8 cellular contexts compared by ENCODE assay signal in genomic region chr5:135565691-135566421, GRCh38. TPM values are rescaled to one million over a fixed set of nuclear protein-coding genes. Genes with fewer than 3 reads are reported as not detected.
A peak's percentile ranks its signal among the peaks of the same experiment; 100 is the strongest.
DNase-seq lines count a peak whose midpoint lies in the region; ATAC-seq and TF ChIP-seq lines count a peak whose summit lies in the region.

No MANE protein-coding gene starts in this region.

- peaks cover 7% of the 10 kb centered on the region for H3K27me3 ChIP-seq in MG63
- peaks cover 47% of the 10 kb centered on the region for H3K27me3 ChIP-seq in iPS-20b (ENCODE audit: insufficient read depth, low read length)

- H3K9me3 ChIP-seq in MG63 (no peaks in the 10 kb centered on the region), iPS-20b (ENCODE audit: insufficient read depth, low read depth, low read length) (no peaks in the 10 kb centered on the region)

- H3K36me3 ChIP-seq in MG63, result no peaks in the 10 kb centered on the region
- H3K36me3 ChIP-seq in iPS-20b (ENCODE audit: insufficient read depth, low read depth, low read length), result no peaks in the 10 kb centered on the region

- H3K27ac ChIP-seq in iPS-20b (ENCODE audit: low read length), result no peak overlapping the region

- in situ Hi-C loops in astrocyte of the spinal cord (cut with HindIII; ENCODE audit: low sequenced_read_pairs), result loop anchor here (25.0 kb wide), 1 partner anchor 271 kb away; the partner anchor contains the start of gene SLC25A48

- DNase-seq in NCI-H510A treated with DMSO at 0.1 percent for 48 hours (lab: John Stamatoyannopoulos, UW) (peak; percentile 14), NCI-H510A (lab: John Stamatoyannopoulos, UW) (no peak), MG63 (peak; percentile 60), T-helper 9 cell (peak; percentile 59), astrocyte of the spinal cord (ENCODE audit: low read depth, low spot score) (peak; percentile 45)
- DNase-seq in stimulated activated CD4-positive, alpha-beta T cell treated with anti-CD3 and anti-CD28 coated beads, Interleukin-15, amount 100 ng/mL, for 24 hours, result peak; percentile 84

- no peak overlapping the region for H3K9ac ChIP-seq in iPS-20b (ENCODE audit: low read depth, low read length)

- TF ChIP-seq CTCF in astrocyte of the spinal cord (IDR thresholded peaks at IDR 0.05; ENCODE audit: low read depth, low read length), result peak; percentile 92

- no peak for ATAC-seq in HG03175 (IDR thresholded peaks at IDR 0.05; ENCODE audit: unreplicated experiment)

- H3K4me3 ChIP-seq in MG63 (no peak overlapping the region), astrocyte of the spinal cord (ENCODE audit: low read depth, low read length) (no peak overlapping the region), iPS-20b (ENCODE audit: low read length) (peak overlapping the region; percentile 22; the same call in 1 of the 2 replicates)

- H3K4me1 ChIP-seq in iPS-20b (ENCODE audit: insufficient read depth, low read length), result peaks cover 12% of the 10 kb centered on the region; the same call in 1 of the 2 replicates

RNA-seq across cellular contexts. Expression of gene CXCL14, which starts 12.9 kb away (rescaled TPM):
- 0.76 TPM in 1 of 2 replicates, not detected in the other for total RNA-seq in MG63 (2014; rRNA removed; shearing (Covaris generic); ENCODE audit: low replicate concordance)

RNA-seq across cellular contexts. Expression of gene NEUROG1, which starts 30.1 kb away (rescaled TPM):
- total RNA-seq in MG63 (2014; rRNA removed; shearing (Covaris generic); ENCODE audit: low replicate concordance), result not detected in 2 replicates
